ENCODE assay signal across 9 cellular contexts in the genomic region with DNA sequence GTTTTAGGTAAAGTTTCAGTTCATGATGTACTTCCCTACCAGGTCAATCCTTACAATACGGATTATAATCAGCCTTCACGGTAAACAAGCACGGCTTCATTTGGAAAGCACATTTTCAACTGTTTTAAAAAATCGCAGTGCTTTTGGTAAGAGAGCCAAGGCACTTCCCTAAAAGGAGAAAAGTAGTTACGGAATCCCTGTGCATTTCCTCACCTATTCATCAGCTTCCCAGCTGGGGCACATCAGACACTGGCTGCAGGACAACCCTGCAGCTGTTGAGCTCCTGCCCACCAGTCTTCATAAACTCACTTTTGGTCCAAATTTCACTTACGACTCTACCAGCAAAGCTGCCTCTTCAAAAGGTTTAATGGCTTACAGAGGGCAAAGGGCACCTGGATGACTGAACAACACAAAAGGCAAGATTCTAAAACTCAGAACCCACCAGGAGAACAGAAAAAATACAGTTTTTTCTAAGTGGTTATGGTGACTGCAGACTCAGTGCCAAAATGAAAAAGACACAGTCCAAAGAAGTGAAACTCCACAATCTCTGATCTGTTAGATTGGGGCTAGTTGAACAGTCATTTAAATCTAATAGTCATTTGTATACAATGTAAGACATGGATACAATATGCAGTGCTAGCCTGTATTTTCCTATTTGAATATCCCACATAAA. TPM values are rescaled to one million over a fixed set of nuclear protein-coding genes. Genes with fewer than 3 reads are reported as not detected.
DNase-seq lines count a peak whose midpoint lies in the region; ATAC-seq, FAIRE-seq and TF ChIP-seq lines count a peak whose summit lies in the region.
"Had no signal": no experiment of that assay in that cellular context is flagged by ENCODE, and none has a peak within 500 bp of the region (broad histone marks: within the 10 kb centered on the region; RNA-seq: fewer than 3 reads in every experiment).

No MANE protein-coding gene starts in this region.

- peaks cover 69% of the 10 kb centered on the region for H3K4me1 ChIP-seq in psoas muscle

- TF ChIP-seq POLR2A in GM12891 (IDR thresholded peaks at IDR 0.05; ENCODE audit: low read depth, low read length): no peak

- 16 to 33% (median 18%) methylated on average over 6 of the region's 6 CpGs for WGBS in psoas muscle, 3 donors

- H3K4me3 ChIP-seq in epithelial cell of proximal tubule (ENCODE audit: low read depth, low read length): peak overlapping the region; percentile 13
- peak overlapping the region; percentile 32 for H3K4me3 ChIP-seq in psoas muscle

- ATAC-seq in psoas muscle: no peak
- no peak for ATAC-seq in GM18873 (IDR thresholded peaks at IDR 0.05; ENCODE audit: low FRiP score, unreplicated experiment)

- H3K27ac ChIP-seq in psoas muscle: peak overlapping the region; percentile 68

- no peak for DNase-seq in GM12891 (ENCODE audit: insufficient read length, low spot score)
- DNase-seq in MV-4-11 (lab: John Stamatoyannopoulos, UW): peak; percentile 15
- DNase-seq in epithelial cell of proximal tubule (ENCODE audit: low read depth): no peak
- DNase-seq in psoas muscle: peak in 1 of 2 donors; percentile 33
- no peak for DNase-seq in HuH-7 (ENCODE audit: low spot score)
- DNase-seq in NCI-H748 (lab: John Stamatoyannopoulos, UW; ENCODE audit: unreplicated experiment): no peak
- no peak for DNase-seq in NCI-H1436 treated with DMSO at 0.1 percent for 48 hours (lab: John Stamatoyannopoulos, UW)
- DNase-seq: activated CD4-positive, alpha-beta T cell treated with anti-CD3 and anti-CD28 coated beads for 48 hours had no signal

- FAIRE-seq in GM12891 (lab: Jason Lieb, UNC): no peak

- intact Hi-C loops in psoas muscle (cut with DNase I): no loop called here

- TF ChIP-seq CTCF in epithelial cell of proximal tubule (conservative IDR thresholded peaks at IDR 0.05; ENCODE audit: low read depth, low read length) (no peak), psoas muscle (IDR thresholded peaks at IDR 0.05) (no peak)

- peaks cover 6 to 8% of the 10 kb centered on the region in 2 donors for H3K36me3 ChIP-seq in psoas muscle (ENCODE audit: insufficient read depth in 1 of 2, low read depth in 1 of 2)

- no peaks in the 10 kb centered on the region for H3K27me3 ChIP-seq in psoas muscle (ENCODE audit: insufficient read depth in 3 of 3, low read length in 2 of 3)

- no peaks in the 10 kb centered on the region for H3K9me3 ChIP-seq in psoas muscle

TF ChIP-seq in GM12891, 5 proteins besides CTCF, POLR2A, EP300 and RAD21:
- TF ChIP-seq POLR2AphosphoS5 (IDR thresholded peaks at IDR 0.05; ENCODE audit: low read depth, low read length) (peak; percentile 51), TAF1 (IDR thresholded peaks at IDR 0.05; ENCODE audit: low read depth, low read length) (no peak), PAX5 (IDR thresholded peaks at IDR 0.05; ENCODE audit: insufficient read depth, low read length, severe bottlenecking) (no peak), SPI1 (IDR thresholded peaks at IDR 0.05; ENCODE audit: low read depth, low read length) (0 out of 2 replicates have a peak, but pooled peaks have one; percentile 12), POU2F2 (IDR thresholded peaks at IDR 0.05; ENCODE audit: low read depth, low read length) (no peak)

RNA-seq across cellular contexts. Expression of a gene that starts 7.5 kb away (rescaled TPM):
- 178 TPM for polyA plus RNA-seq in GM12891 (2012; ENCODE audit: low read depth, missing spikeins)
- total RNA-seq in epithelial cell of proximal tubule (182 and 185 TPM in 2 replicates), psoas muscle (10 to 100 TPM; 59.8 to 81.3 (median 69.7) TPM)
- polyA plus RNA-seq in psoas muscle: 100 to 1,000 TPM in 1 of 3 donors, 10 to 100 TPM in 2; 82.7 to 113 (median 89.6) TPM

RNA-seq across cellular contexts. Expression of a gene that starts 7.8 kb away (rescaled TPM):
- 21.8 TPM for polyA plus RNA-seq in GM12891 (2012; ENCODE audit: low read depth, missing spikeins)
- total RNA-seq in epithelial cell of proximal tubule: 15.2 and 23.7 TPM in 2 replicates
- total RNA-seq in psoas muscle: 10 to 100 TPM in 2 of 4 donors, 1 to 10 TPM in 2; 8.6 to 21.8 (median 12.2) TPM
- polyA plus RNA-seq in psoas muscle: 10 to 100 TPM in 1 of 3 donors, 1 to 10 TPM in 2; 4.3 to 13.4 (median 6.8) TPM
